26 cellular contexts compared by ENCODE assay signal in the genomic region with DNA sequence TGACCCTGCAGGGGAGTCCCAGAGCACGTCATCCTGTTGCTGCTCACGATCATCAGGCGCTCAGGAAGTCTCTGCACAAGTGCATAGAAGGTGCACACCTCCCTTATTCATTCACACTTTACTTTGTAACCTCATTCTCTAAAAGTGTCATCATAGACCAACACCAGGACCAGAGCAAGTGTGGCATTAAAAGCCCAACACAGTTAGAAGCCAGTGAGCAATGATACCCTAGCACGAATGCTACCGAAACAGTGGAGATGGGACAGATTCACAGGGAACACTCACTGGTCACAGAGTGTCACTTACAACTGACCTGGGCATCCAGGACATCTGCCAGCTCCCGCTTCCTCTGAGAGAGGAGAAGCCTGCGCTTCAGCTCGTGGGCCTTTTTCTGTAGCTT. TPM values are rescaled to one million over a fixed set of nuclear protein-coding genes. Genes with fewer than 3 reads are reported as not detected.
DNase-seq lines count a peak whose midpoint lies in the region; ATAC-seq and TF ChIP-seq lines count a peak whose summit lies in the region.
"Had no signal": no experiment of that assay in that cellular context is flagged by ENCODE, and none has a peak within 500 bp of the region (broad histone marks: within the 10 kb centered on the region; RNA-seq: fewer than 3 reads in every experiment).

No MANE protein-coding gene starts in this region.

- no peak overlapping the region for H2AFZ ChIP-seq in neural progenitor cell (replicated peaks)

- peak overlapping the region; percentile 12 for H3K27ac Mint-ChIP-seq in neural progenitor cell
- H3K27ac Mint-ChIP-seq: activated CD4-positive, alpha-beta memory T cell treated with anti-CD3 and anti-CD28 coated beads for 36 hours; H9 had no signal

- H3K36me3 ChIP-seq in neural progenitor cell: peaks cover 16% of the 10 kb centered on the region
- H3K36me3 ChIP-seq: uterus had no signal

- H3F3A ChIP-seq in neural progenitor cell (ENCODE audit: low read depth): peaks cover 1% of the 10 kb centered on the region

- no peaks in the 10 kb centered on the region for H3K27me3 ChIP-seq in neural progenitor cell
- H3K27me3 ChIP-seq: BLaER1, dorsolateral prefrontal cortex, gastrocnemius medialis, suprapubic skin, uterus had no signal

- no peak overlapping the region for H3K27ac ChIP-seq in neural progenitor cell
- H3K27ac ChIP-seq: BLaER1, dorsolateral prefrontal cortex, epithelial cell of prostate, gastrocnemius medialis, SK-N-MC, skin epidermis, suprapubic skin, uterus, WERI-Rb-1 had no signal

- H3K4me2 ChIP-seq in neural progenitor cell: no peak overlapping the region
- H3K4me2 ChIP-seq: BLaER1 had no signal

- TF ChIP-seq CTCF in epithelial cell of esophagus (IDR thresholded peaks at IDR 0.05; ENCODE audit: insufficient read depth, low read depth, low read length, missing control alignments) (no peak), neural progenitor cell (IDR thresholded peaks at IDR 0.05) (no peak)

- no peak overlapping the region for H3K4me3 ChIP-seq in epithelial cell of esophagus (ENCODE audit: low read length)
- no peak overlapping the region for H3K4me3 ChIP-seq in neural progenitor cell
- H3K4me3 ChIP-seq: BLaER1, dorsolateral prefrontal cortex, gastrocnemius medialis, SK-N-MC, skin epidermis, suprapubic skin, uterus had no signal

- H3K36me3 Mint-ChIP-seq in neural progenitor cell: peaks cover 23% of the 10 kb centered on the region

- no peaks in the 10 kb centered on the region for H3K27me3 Mint-ChIP-seq in neural progenitor cell (ENCODE audit: insufficient read depth, low read depth)
- H3K27me3 Mint-ChIP-seq: activated CD4-positive, alpha-beta memory T cell treated with anti-CD3 and anti-CD28 coated beads for 36 hours; central memory CD8-positive, alpha-beta T cell had no signal

- DNase-seq in NCI-H2227 (lab: John Stamatoyannopoulos, UW; ENCODE audit: unreplicated experiment) (peak; percentile 49), NCI-H2227 treated with DMSO at 0.1 percent for 48 hours (lab: John Stamatoyannopoulos, UW) (no peak), OCI-M2 (lab: John Stamatoyannopoulos, UW; ENCODE audit: unreplicated experiment) (peak; percentile 33), epithelial cell of esophagus (ENCODE audit: low read depth) (peak; percentile 42), neural progenitor cell (ENCODE audit: low spot score) (no peak), NCI-H1092 (lab: John Stamatoyannopoulos, UW) (no peak)
- no peak for DNase-seq in activated CD4-positive, alpha-beta T cell treated with anti-CD3 and anti-CD28 coated beads, Interleukin-2, amount 50 U/mL, for 1 hour
- DNase-seq: activated CD4-positive, alpha-beta memory T cell treated with anti-CD3 and anti-CD28 coated beads for 36 hours; amygdala; Calu3; dorsolateral prefrontal cortex; gastrocnemius medialis; H9; kidney; NCI-H187; NCI-H446; stimulated activated CD4-positive, alpha-beta T cell treated with anti-CD3 and anti-CD28 coated beads, Interleukin-1b, Interleukin-23, amount 100 ng/mL, for 48 hours; uterus; WERI-Rb-1 had no signal

- no peak for ATAC-seq in HG03139 (IDR thresholded peaks at IDR 0.05; ENCODE audit: unreplicated experiment)
- ATAC-seq: gastrocnemius medialis had no signal

- H4K20me1 ChIP-seq in neural progenitor cell (ENCODE audit: low read depth): peaks cover 4% of the 10 kb centered on the region

- no peaks in the 10 kb centered on the region for H3K4me1 ChIP-seq in neural progenitor cell
- H3K4me1 ChIP-seq: gastrocnemius medialis, suprapubic skin, uterus had no signal

- peaks cover 17% of the 10 kb centered on the region for H3K79me2 ChIP-seq in neural progenitor cell (ENCODE audit: low read depth)

- H3K4me3 Mint-ChIP-seq in neural progenitor cell: no peak overlapping the region
- H3K4me3 Mint-ChIP-seq: activated CD4-positive, alpha-beta memory T cell treated with anti-CD3 and anti-CD28 coated beads for 36 hours; central memory CD8-positive, alpha-beta T cell; H9 had no signal

- H3K9ac ChIP-seq in neural progenitor cell: no peak overlapping the region
- H3K9ac ChIP-seq: BLaER1 had no signal

- H3K4me1 Mint-ChIP-seq in neural progenitor cell: no peaks in the 10 kb centered on the region
- H3K4me1 Mint-ChIP-seq: H9 had no signal

- H3K9me3 ChIP-seq in neural progenitor cell (ENCODE audit: low read depth): no peaks in the 10 kb centered on the region
- H3K9me3 ChIP-seq: BLaER1, gastrocnemius medialis had no signal

- no peaks in the 10 kb centered on the region for H3K9me3 Mint-ChIP-seq in neural progenitor cell
- H3K9me3 Mint-ChIP-seq: activated CD4-positive, alpha-beta memory T cell treated with anti-CD3 and anti-CD28 coated beads for 36 hours; central memory CD8-positive, alpha-beta T cell; H9 had no signal

RNA-seq across cellular contexts. Expression of gene HAUS8, which starts 17.0 kb away (rescaled TPM):
- 15.6 and 16.3 TPM in 2 replicates for total RNA-seq in neural progenitor cell (ENCODE audit: low replicate concordance)

RNA-seq across cellular contexts. Expression of gene MYO9B, which starts 17.3 kb away (rescaled TPM):
- total RNA-seq in neural progenitor cell (ENCODE audit: low replicate concordance): 38.5 and 42.2 TPM in 2 replicates

RNA-seq across cellular contexts. Expression of gene CPAMD8, which starts 31.6 kb away (rescaled TPM):
- 16.3 and 36.8 TPM in 2 replicates for total RNA-seq in neural progenitor cell (ENCODE audit: low replicate concordance)

Comparison
In these comparisons a context has a peak if more than half of its experiments do, and no peak if none do; other contexts are left out.
1. DNase-seq: peak in NCI-H2227 (single experiment), OCI-M2 (single experiment) and epithelial cell of esophagus (single experiment); none in NCI-H2227 treated with DMSO at 0.1 percent for 48 hours (single experiment), neural progenitor cell (single experiment), activated CD4-positive, alpha-beta T cell treated with anti-CD3 and anti-CD28 coated beads, Interleukin-2, amount 50 U/mL, for 1 hour (single experiment) and NCI-H1092 (single experiment).